In genomic region chr17:30534298-30534697, GRCh38 we compare ENCODE assay signal across 17 cellular contexts. TPM values are rescaled to one million over a fixed set of nuclear protein-coding genes. Genes with fewer than 3 reads are reported as not detected.
DNase-seq lines count a peak whose midpoint lies in the region; ATAC-seq, FAIRE-seq and TF ChIP-seq lines count a peak whose summit lies in the region.
"Had no signal": no experiment of that assay in that cellular context is flagged by ENCODE, and none has a peak within 500 bp of the region (broad histone marks: within the 10 kb centered on the region; RNA-seq: fewer than 3 reads in every experiment).

No MANE protein-coding gene starts in this region.

- no peaks in the 10 kb centered on the region for H3K79me2 ChIP-seq in K562 (ENCODE audit: control insufficient read depth, insufficient read depth, low read length)

- in situ Hi-C loops in K562 (cut with MboI): no loop called here

- no peak overlapping the region for H3K9ac ChIP-seq in K562 (ENCODE audit: insufficient read depth in 1 of 2, low read depth in 2 of 2, low read length in 2 of 2)
- H3K9ac ChIP-seq: BLaER1 treated with 17β-estradiol and CSF1 and Interleukin-3, amounts not matched to agents 10 nM and 100 nM; GM23248 had no signal

- 0 out of 2 replicates have a peak overlapping the region, but pooled peaks have one; percentile 11 for H2AFZ ChIP-seq in K562 (ENCODE audit: low read depth, low read length)
- H2AFZ ChIP-seq: GM23248 had no signal

- peak overlapping the region; percentile 12; the same call in 1 of the 2 replicates for H3K4me2 ChIP-seq in K562 (ENCODE audit: insufficient read depth, low read length)
- H3K4me2 ChIP-seq: BLaER1 treated with 17β-estradiol and CSF1 and Interleukin-3, amounts not matched to agents 10 nM and 100 nM had no signal

- no peaks in the 10 kb centered on the region for H4K20me1 ChIP-seq in K562 (replicated peaks; ENCODE audit: control insufficient read depth, insufficient read depth, low read length)
- H4K20me1 ChIP-seq: BLaER1 treated with 17β-estradiol and CSF1 and Interleukin-3, amounts not matched to agents 10 nM and 100 nM had no signal

- no peak for TF ChIP-seq POLR2A in K562 (conservative IDR thresholded peaks at IDR 0.05)

- H3K4me3 ChIP-seq in right atrium auricular region (no peak overlapping the region), K562 (no peak overlapping the region)
- H3K4me3 ChIP-seq: BLaER1 treated with 17β-estradiol and CSF1 and Interleukin-3, amounts not matched to agents 10 nM and 100 nM; GM12878; GM23248 had no signal

- peak; percentile 78 for ATAC-seq in left ventricle myocardium superior
- ATAC-seq in K562: no peak
- no peak for ATAC-seq in GM18519 (IDR thresholded peaks at IDR 0.05; ENCODE audit: low FRiP score, unreplicated experiment)
- ATAC-seq: GM12878, HCT116 had no signal

- 34% methylated on average over 12 of the region's 12 CpGs for WGBS in K562 (ENCODE audit: insufficient coverage, low coverage, missing lambda C conversion rate)

- H3K9me3 ChIP-seq in right atrium auricular region: no peaks in the 10 kb centered on the region
- H3K9me3 ChIP-seq in K562 (replicated peaks; ENCODE audit: control insufficient read depth, insufficient read depth, low read depth, low read length): no peaks in the 10 kb centered on the region

- POLR2A ChIA-PET in K562 (lab: Yijun Ruan, JAX): no interaction called here

- CTCF ChIA-PET in K562 (lab: Yijun Ruan, JAX; ENCODE audit: low intra/inter-chr PET ratio): no interaction called here

- H3K9me1 ChIP-seq in K562 (ENCODE audit: control insufficient read depth, insufficient read depth, low read length): no peaks in the 10 kb centered on the region

- TF ChIP-seq CTCF in right atrium auricular region (IDR thresholded peaks at IDR 0.05): no peak
- no peak for TF ChIP-seq CTCF in K562 (IDR thresholded peaks at IDR 0.05 in 2 of 3, conservative IDR thresholded peaks at IDR 0.05 in 1 of 3; ENCODE audit: insufficient read depth in 2 of 3, low read depth in 1 of 3, low read length in 3 of 3)
- TF ChIP-seq CTCF in GM10266 (IDR thresholded peaks at IDR 0.05; ENCODE audit: control insufficient read depth, insufficient read depth, low read depth, missing control alignments): no peak

- FAIRE-seq in K562 (lab: Jason Lieb, UNC): no peak
- FAIRE-seq: GM12878, GM18507, H54 had no signal

- H3K27me3 ChIP-seq in right atrium auricular region (no peaks in the 10 kb centered on the region), K562 (ENCODE audit: control insufficient read depth in 2 of 2, insufficient read depth in 2 of 2, low read length in 2 of 2) (0 out of 5 replicates have a peak, but pooled peaks cover 0 to 2% of the 10 kb centered on the region in 2 experiments)
- H3K27me3 ChIP-seq: BLaER1 treated with 17β-estradiol and CSF1 and Interleukin-3, amounts not matched to agents 10 nM and 100 nM had no signal

- H3K4me1 ChIP-seq in right atrium auricular region (no peaks in the 10 kb centered on the region), K562 (replicated peaks in 1 of 2; ENCODE audit: control insufficient read depth in 2 of 2, insufficient read depth in 2 of 2, low read length in 2 of 2) (peaks cover 3 to 7% of the 10 kb centered on the region in 2 experiments; a peak in 2 of 5 replicates)
- H3K4me1 ChIP-seq: BLaER1 treated with 17β-estradiol and CSF1 and Interleukin-3, amounts not matched to agents 10 nM and 100 nM had no signal

- no TSS peak for BruUV-seq in K562 (replicated peaks; lab: Mats Ljungman, UMichigan)

- TF ChIP-seq RAD21 in K562 (CRISPR knock-in tag; conservative IDR thresholded peaks at IDR 0.05 in 1 of 2, IDR thresholded peaks at IDR 0.05 in 1 of 2): no peak

- H3K36me3 ChIP-seq in right atrium auricular region: no peaks in the 10 kb centered on the region
- H3K36me3 ChIP-seq in K562 (ENCODE audit: control insufficient read depth, insufficient read depth, low read length): no peaks in the 10 kb centered on the region

- no peak for TF ChIP-seq EP300 in K562 (IDR thresholded peaks at IDR 0.05; ENCODE audit: low read length)

- intact Hi-C loops in left ventricle myocardium superior (cut with micrococcal nuclease) (no loop called here), K562 (cut with micrococcal nuclease) (no loop called here)

- no peak overlapping the region for H3K27ac ChIP-seq in right atrium auricular region
- H3K27ac ChIP-seq in K562 (ENCODE audit: extremely low read depth, low read depth, low read length): no peak overlapping the region
- H3K27ac ChIP-seq: BLaER1 treated with 17β-estradiol and CSF1 and Interleukin-3, amounts not matched to agents 10 nM and 100 nM; GM23248 had no signal

- DNase-seq in NCI-H748 (lab: John Stamatoyannopoulos, UW; ENCODE audit: unreplicated experiment) (peak; percentile 21), NCI-H748 treated with DMSO at 0.1 percent for 48 hours (lab: John Stamatoyannopoulos, UW) (no peak), left ventricle myocardium superior (no peak), right atrium auricular region (ENCODE audit: low spot score) (no peak), K562 (ENCODE audit: extremely low read depth in 1 of 4, low spot score in 3 of 4) (no peak), GM10266 (ENCODE audit: extremely low spot score) (no peak)
- no peak for DNase-seq in activated CD4-positive, alpha-beta T cell treated with anti-CD3 and anti-CD28 coated beads for 48 hours
- DNase-seq: 8988T; ACHN; CD4-positive, CD25-positive, alpha-beta regulatory T cell; GM23248 had no signal

TF ChIP-seq in K562, 482 proteins besides CTCF, POLR2A, EP300 and RAD21:
- TF ChIP-seq PRDM10 (IDR thresholded peaks at IDR 0.05; ENCODE audit: partially characterized antibody): peak; percentile 59
- no peak for TF ChIP-seq HDGF (IDR thresholded peaks at IDR 0.05)
- no peak for TF ChIP-seq ZNF77 (CRISPR knock-in tag; IDR thresholded peaks at IDR 0.05)
- TF ChIP-seq PKNOX1 (IDR thresholded peaks at IDR 0.05): peak; percentile 60

RNA-seq across cellular contexts. Expression of gene GOSR1, which starts 57.1 kb away (rescaled TPM):
- total RNA-seq in left ventricle myocardium superior (30.7 TPM), right atrium auricular region (10 to 100 TPM; 25.2 to 33.5 TPM), K562 (2014; rRNA removed) (17.6 and 20.7 TPM in 2 replicates), K562 (2014; rRNA removed; fragmentation: Illumina TruSeq; extraction: Trizol) (33.3 and 36.5 TPM in 2 replicates), K562 (2015; rRNA removed; fragmentation: Illumina TruSeq; extraction: Trizol) (31.6 and 31.9 TPM in 2 replicates), K562 (2021) (33.3 and 35.7 TPM in 2 replicates)
- total RNA-seq in K562 (2011; cell fraction: chromatin; rRNA removed; ENCODE audit: low replicate concordance): 54.3 and 118 TPM in 2 replicates
- total RNA-seq in K562 (2011; cell fraction: nucleolus; rRNA removed): 28.7 and 30.8 TPM in 2 replicates
- total RNA-seq in K562 (2011; cell fraction: nucleoplasm; rRNA removed): 58.6 and 90.8 TPM in 2 replicates
- polyA plus RNA-seq in K562 (2011; rRNA removed) (14.0 and 26.5 TPM in 2 replicates), K562 (2014; fragmentation: Illumina TruSeq; extraction: Trizol) (38.2 and 38.5 TPM in 2 replicates), K562 (2014; fragmentation: Nextera tagmentation; extraction: Ambion mirVana) (10 to 100 TPM; 56.7 to 95.5 TPM), K562 (2014; rRNA removed) (19.9 TPM in 2 replicates)
- 7.7 and 9.3 TPM in 2 replicates for polyA plus RNA-seq in K562 (2011; cell fraction: cytosol; rRNA removed)
- 14.5 and 16.8 TPM in 2 replicates for polyA plus RNA-seq in K562 (2011; cell fraction: nucleus; rRNA removed)
- 23.5 and 36.6 TPM in 2 replicates for polyA plus RNA-seq in K562 (2012)
- 48.8 and 72.3 TPM in 2 replicates for polyA minus RNA-seq in K562 (2011; rRNA and poly(A)+ RNA removed)
- 6.5 and 15.8 TPM in 2 replicates for polyA minus RNA-seq in K562 (2011; cell fraction: cytosol; rRNA and poly(A)+ RNA removed)
- 24.0 and 31.7 TPM in 2 replicates for polyA minus RNA-seq in K562 (2011; cell fraction: nucleus; rRNA and poly(A)+ RNA removed)
